ENCODE assay signal across 15 cellular contexts in genomic region chr15:70449311-70450141, GRCh38.
DNase-seq lines count a peak whose midpoint lies in the region; ATAC-seq and TF ChIP-seq lines count a peak whose summit lies in the region.
"Had no signal": no experiment of that assay in that cellular context is flagged by ENCODE, and none has a peak within 500 bp of the region (broad histone marks: within the 10 kb centered on the region; RNA-seq: fewer than 3 reads in every experiment).

No MANE protein-coding gene starts in this region.

- peak overlapping the region; percentile 10 to 39 for H3K4me3 Mint-ChIP-seq in effector memory CD8-positive, alpha-beta T cell
- no peak overlapping the region for H3K4me3 Mint-ChIP-seq in CD4-positive, alpha-beta memory T cell
- H3K4me3 Mint-ChIP-seq: CD4-positive, alpha-beta T cell; GM23338 had no signal

- no peak for ATAC-seq in DND-41 (ENCODE audit: insufficient read depth, low read depth)
- ATAC-seq in effector memory CD8-positive, alpha-beta T cell (replicated peaks): no peak
- ATAC-seq: GM23338 had no signal

- no peaks in the 10 kb centered on the region for H3K79me2 ChIP-seq in DND-41 (ENCODE audit: insufficient read depth, low read length)

- intact Hi-C loops in CD4-positive, alpha-beta memory T cell (cut with micrococcal nuclease): no loop called here

- peak overlapping the region; percentile 16 to 70 for H3K27ac Mint-ChIP-seq in effector memory CD8-positive, alpha-beta T cell
- no peak overlapping the region for H3K27ac Mint-ChIP-seq in CD4-positive, alpha-beta memory T cell
- H3K27ac Mint-ChIP-seq: CD4-positive, alpha-beta T cell; GM23338 had no signal

- H3K27me3 Mint-ChIP-seq in effector memory CD8-positive, alpha-beta T cell: peaks cover 11 to 54% of the 10 kb centered on the region in 2 donors
- peaks cover 3 to 12% of the 10 kb centered on the region in 2 donors for H3K27me3 Mint-ChIP-seq in CD4-positive, alpha-beta memory T cell

- H4K20me1 ChIP-seq in DND-41 (ENCODE audit: insufficient read depth, low read length): 0 out of 2 replicates have a peak, but pooled peaks cover 2% of the 10 kb centered on the region

- POLR2A ChIA-PET in CD4-positive, alpha-beta memory T cell (lab: Charles Lee; ENCODE audit: partially characterized antibody): no interaction called here

- no peak overlapping the region for H3K4me3 ChIP-seq in DND-41 (ENCODE audit: low read depth in 1 of 2, low read length in 2 of 2)
- H3K4me3 ChIP-seq in CD4-positive, alpha-beta memory T cell (ENCODE audit: low read length in 2 of 2): no peak overlapping the region
- H3K4me3 ChIP-seq: GM23338 had no signal

- peak overlapping the region; percentile 56; the same call in 1 of the 2 replicates for H3K4me2 ChIP-seq in DND-41 (ENCODE audit: insufficient read depth, low read length)
- H3K4me2 ChIP-seq: GM23338 had no signal

- H3K9me3 Mint-ChIP-seq in effector memory CD8-positive, alpha-beta T cell: no peaks in the 10 kb centered on the region
- no peaks in the 10 kb centered on the region for H3K9me3 Mint-ChIP-seq in CD4-positive, alpha-beta memory T cell
- H3K9me3 Mint-ChIP-seq: CD4-positive, alpha-beta T cell; GM23338 had no signal

- CTCF ChIA-PET in CD4-positive, alpha-beta memory T cell (lab: Charles Lee; ENCODE audit: partially characterized antibody): no interaction called here

- peaks cover 24 to 36% of the 10 kb centered on the region in 2 donors for H3K4me1 Mint-ChIP-seq in effector memory CD8-positive, alpha-beta T cell (ENCODE audit: low read depth in 2 of 2)
- peaks cover 20 to 54% (median 30%) of the 10 kb centered on the region in 4 donors for H3K4me1 Mint-ChIP-seq in CD4-positive, alpha-beta memory T cell

- peaks cover 3% of the 10 kb centered on the region for H3K36me3 Mint-ChIP-seq in effector memory CD8-positive, alpha-beta T cell (ENCODE audit: insufficient read depth)
- H3K36me3 Mint-ChIP-seq in CD4-positive, alpha-beta memory T cell: no peaks in the 10 kb centered on the region

- H3K36me3 ChIP-seq in DND-41 (ENCODE audit: insufficient read depth, low read length): no peaks in the 10 kb centered on the region
- no peaks in the 10 kb centered on the region for H3K36me3 ChIP-seq in KOPT-K1 (ENCODE audit: insufficient read depth, low read length)
- H3K36me3 ChIP-seq in CD4-positive, alpha-beta memory T cell (ENCODE audit: insufficient read depth, low read length): no peaks in the 10 kb centered on the region
- H3K36me3 ChIP-seq: BE2C had no signal

- H3K27ac ChIP-seq in DND-41 (ENCODE audit: low read length) (peak overlapping the region; percentile 85), KOPT-K1 (ENCODE audit: low read depth, low read length, poor library complexity, severe bottlenecking) (peak overlapping the region; percentile 100)
- no peak overlapping the region for H3K27ac ChIP-seq in CD4-positive, alpha-beta memory T cell (ENCODE audit: low read depth, low read length)

- no peak overlapping the region for H3K9ac ChIP-seq in DND-41 (ENCODE audit: low read depth, low read length)

- no peak for TF ChIP-seq CTCF in DND-41 (IDR thresholded peaks at IDR 0.05; ENCODE audit: borderline replicate concordance, extremely low read depth, low read length, poor library complexity, severe bottlenecking)

- no peak for DNase-seq in DND-41
- no peak for DNase-seq in effector memory CD8-positive, alpha-beta T cell
- no peak for DNase-seq in SHP77 (lab: John Stamatoyannopoulos, UW)
- DNase-seq in CD4-positive, alpha-beta memory T cell: no peak
- no peak for DNase-seq in T-helper 9 cell
- DNase-seq: ACHN; BE2C; C1 segment of cervical spinal cord; CD4-positive, alpha-beta T cell; DMS153; DMS79; GF-D8; H7 had no signal

- peaks cover 97% of the 10 kb centered on the region for H3K4me1 ChIP-seq in DND-41 (ENCODE audit: insufficient read depth, low read length)
- H3K4me1 ChIP-seq in CD4-positive, alpha-beta memory T cell (ENCODE audit: insufficient read depth, low read length): peaks cover 41% of the 10 kb centered on the region

- no peaks in the 10 kb centered on the region for H3K9me3 ChIP-seq in DND-41 (ENCODE audit: insufficient read depth, low read length, severe bottlenecking)
- no peaks in the 10 kb centered on the region for H3K9me3 ChIP-seq in KOPT-K1 (ENCODE audit: insufficient read depth, low read length, poor library complexity, severe bottlenecking)
- no peaks in the 10 kb centered on the region for H3K9me3 ChIP-seq in CD4-positive, alpha-beta memory T cell (ENCODE audit: control insufficient read depth in 1 of 2, low read length in 2 of 2)
- H3K9me3 ChIP-seq: BE2C had no signal

- H3K27me3 ChIP-seq in DND-41 (ENCODE audit: insufficient read depth, low read length, poor library complexity): no peaks in the 10 kb centered on the region
- no peaks in the 10 kb centered on the region for H3K27me3 ChIP-seq in CD4-positive, alpha-beta memory T cell (ENCODE audit: insufficient read depth, low read length)
- H3K27me3 ChIP-seq: BE2C had no signal

- no peak overlapping the region for H2AFZ ChIP-seq in DND-41 (ENCODE audit: low read depth, low read length)
- H2AFZ ChIP-seq: GM23338 had no signal

Comparison
In these comparisons a context has a peak if more than half of its experiments do, and no peak if none do; other contexts are left out.
1. H3K27ac Mint-ChIP-seq: peak in effector memory CD8-positive, alpha-beta T cell (2 of 2); none in CD4-positive, alpha-beta memory T cell (0 of 7).
2. H3K4me3 Mint-ChIP-seq: peak in effector memory CD8-positive, alpha-beta T cell (2 of 2); none in CD4-positive, alpha-beta memory T cell (0 of 8).